In genomic region chr17:44972953-44973352, GRCh38 we compare ENCODE assay signal across 1 cellular context.
TF ChIP-seq lines count a peak whose summit lies in the region.

No MANE protein-coding gene starts in this region.

TF ChIP-seq in IMR-90, 13 proteins besides CTCF, POLR2A, EP300 and RAD21:
- no peak for TF ChIP-seq RFX5 (IDR thresholded peaks at IDR 0.05; ENCODE audit: low read depth, low read length)
- no peak for TF ChIP-seq RCOR1 (IDR thresholded peaks at IDR 0.05; ENCODE audit: insufficient replicate concordance, low read length)
- TF ChIP-seq MAZ (IDR thresholded peaks at IDR 0.05; ENCODE audit: borderline replicate concordance, low read depth, low read length) = no peak
- no peak for TF ChIP-seq MAFK (IDR thresholded peaks at IDR 0.05; ENCODE audit: low read depth, low read length)
- TF ChIP-seq FOS (IDR thresholded peaks at IDR 0.05; ENCODE audit: low read depth, low read length) = no peak
- no peak for TF ChIP-seq BHLHE40 (IDR thresholded peaks at IDR 0.05; ENCODE audit: low read depth, low read length)
- TF ChIP-seq SMC3 (IDR thresholded peaks at IDR 0.05; ENCODE audit: low read depth, low read length) = no peak
- TF ChIP-seq USF2 (IDR thresholded peaks at IDR 0.05; ENCODE audit: low read depth, low read length) = no peak
- TF ChIP-seq MXI1 (IDR thresholded peaks at IDR 0.05; ENCODE audit: borderline replicate concordance, low read depth, low read length) = no peak
